In genomic region chr9:98707158-98708102, GRCh38 we compare ENCODE assay signal across 8 cellular contexts. TPM values are rescaled to one million over a fixed set of nuclear protein-coding genes. Genes with fewer than 3 reads are reported as not detected.
A peak's percentile ranks its signal among the peaks of the same experiment; 100 is the strongest.
DNase-seq lines count a peak whose midpoint lies in the region; ATAC-seq and TF ChIP-seq lines count a peak whose summit lies in the region.

No MANE protein-coding gene starts in this region.

- peak overlapping the region in 1 of 3 donors; percentile 17 for H3K4me3 ChIP-seq in breast epithelium
- no peak overlapping the region for H3K4me3 ChIP-seq in adrenal gland
- H3K4me3 ChIP-seq in smooth muscle cell = peak overlapping the region; percentile 33

- peak; percentile 30 for DNase-seq in MCF 10A (ENCODE audit: unreplicated experiment)
- no peak for DNase-seq in breast epithelium (ENCODE audit: low spot score in 2 of 2)
- DNase-seq in NCI-H1105 treated with DMSO at 0.1 percent for 48 hours (lab: John Stamatoyannopoulos, UW) = peak; percentile 76
- DNase-seq in adrenal gland = peak; percentile 33 to 68 (median 45)
- peak; percentile 18 to 27 for DNase-seq in hippocampal formation (lab: John Stamatoyannopoulos, UW)
- no peak for DNase-seq in smooth muscle cell (lab: John Stamatoyannopoulos, UW; ENCODE audit: unreplicated experiment)
- DNase-seq in activated gamma-delta T cell treated with Interleukin-2 at 50 U/mL for 16 hours = no peak

- CTCF ChIA-PET in MCF 10A (lab: Yijun Ruan, JAX) = interaction anchor here (0.7 to 1.1 kb wide), 2 partner anchors 19 to 652 kb away, joined by 3 to 4 read pairs; no protein-coding TSS in a partner anchor

- no peaks in the 10 kb centered on the region for H3K36me3 ChIP-seq in breast epithelium
- H3K36me3 ChIP-seq in adrenal gland (replicated peaks in 1 of 2) = no peaks in the 10 kb centered on the region
- H3K36me3 ChIP-seq in smooth muscle cell (ENCODE audit: low read depth) = no peaks in the 10 kb centered on the region

- TF ChIP-seq POLR2A in breast epithelium (IDR thresholded peaks at IDR 0.05) (no peak), adrenal gland (IDR thresholded peaks at IDR 0.05) (no peak)

- no peak overlapping the region for H3K4me3 Mint-ChIP-seq in MCF 10A (ENCODE audit: unreplicated experiment)

- H3K27me3 Mint-ChIP-seq in MCF 10A (ENCODE audit: insufficient read depth, unreplicated experiment) = peaks cover 55% of the 10 kb centered on the region

- WGBS in adrenal gland, 4 donors = 1 to 6% (median 3%) methylated on average over 22 to 79 of the region's 79 CpGs
- 6% methylated on average over 78 of the region's 79 CpGs for WGBS in smooth muscle cell (ENCODE audit: low lambda C conversion rate)

- no peaks in the 10 kb centered on the region for H3K9me3 Mint-ChIP-seq in MCF 10A (ENCODE audit: unreplicated experiment)

- H3K27ac ChIP-seq in breast epithelium (no peak overlapping the region), adrenal gland (no peak overlapping the region), smooth muscle cell (ENCODE audit: low read depth) (no peak overlapping the region)

- no peak overlapping the region for H3K27ac Mint-ChIP-seq in MCF 10A (ENCODE audit: low read depth, unreplicated experiment)

- peaks cover 6 to 7% of the 10 kb centered on the region in 2 donors for H3K4me1 ChIP-seq in breast epithelium
- H3K4me1 ChIP-seq in adrenal gland (replicated peaks in 1 of 2) = no peaks in the 10 kb centered on the region
- H3K4me1 ChIP-seq in smooth muscle cell (ENCODE audit: low read depth) = no peaks in the 10 kb centered on the region

- ATAC-seq in HG03159 (IDR thresholded peaks at IDR 0.05; ENCODE audit: unreplicated experiment) = no peak

- BruUV-seq in MCF 10A (replicated peaks; lab: Mats Ljungman, UMichigan) = no TSS peak

- no peaks in the 10 kb centered on the region for H4K20me1 ChIP-seq in smooth muscle cell (ENCODE audit: low read depth)

- no peaks in the 10 kb centered on the region for H3F3A ChIP-seq in smooth muscle cell (ENCODE audit: low read depth)

- H3K9me3 ChIP-seq in breast epithelium = no peaks in the 10 kb centered on the region
- no peaks in the 10 kb centered on the region for H3K9me3 ChIP-seq in adrenal gland (replicated peaks in 1 of 3)
- H3K9me3 ChIP-seq in smooth muscle cell (replicated peaks; ENCODE audit: low read depth) = no peaks in the 10 kb centered on the region

- no peak overlapping the region for H2AFZ ChIP-seq in smooth muscle cell (ENCODE audit: low read depth)

- POLR2A ChIA-PET in MCF 10A (lab: Yijun Ruan, JAX) = no interaction called here

- peak; percentile 27 for TF ChIP-seq CTCF in MCF 10A (IDR thresholded peaks at IDR 0.05; ENCODE audit: unreplicated experiment)
- TF ChIP-seq CTCF in breast epithelium (IDR thresholded peaks at IDR 0.05) = no peak
- peak; percentile 13 to 51 (median 28) for TF ChIP-seq CTCF in adrenal gland (IDR thresholded peaks at IDR 0.05)
- TF ChIP-seq CTCF in smooth muscle cell (IDR thresholded peaks at IDR 0.05; ENCODE audit: borderline replicate concordance, insufficient read depth, poor library complexity, severe bottlenecking) = peak; percentile 46

- H3K9ac ChIP-seq in smooth muscle cell (ENCODE audit: low read depth) = no peak overlapping the region

- H3K36me3 Mint-ChIP-seq in MCF 10A (ENCODE audit: insufficient read depth, unreplicated experiment) = no peaks in the 10 kb centered on the region

- H3K4me2 ChIP-seq in smooth muscle cell = peak overlapping the region; percentile 75

- intact Hi-C loops in MCF 10A (cut with micrococcal nuclease) = loop anchor here (1.0 kb wide), 1 partner anchor 392 kb away; no protein-coding TSS in a partner anchor
- intact Hi-C loops in breast epithelium (cut with DNase I; ENCODE audit: low total_unique reads) = no loop called here
- intact Hi-C loops in adrenal gland (cut with DNase I) = no loop called here

- no peaks in the 10 kb centered on the region for H3K79me2 ChIP-seq in smooth muscle cell (ENCODE audit: low read depth)

- H3K4me1 Mint-ChIP-seq in MCF 10A (ENCODE audit: insufficient read depth, unreplicated experiment) = no peaks in the 10 kb centered on the region

- H3K27me3 ChIP-seq in breast epithelium (peaks cover 3 to 72% of the 10 kb centered on the region in 2 donors), adrenal gland (peaks cover 27% of the 10 kb centered on the region), smooth muscle cell (ENCODE audit: low read depth) (peaks cover 95% of the 10 kb centered on the region)

RNA-seq across cellular contexts. Expression of gene GABBR2, which starts 1.3 kb away (rescaled TPM):
- total RNA-seq in MCF 10A (2022) = not detected in 2 replicates
- not detected for total RNA-seq in breast epithelium
- 1 to 10 TPM in 7 of 8 donors, under 1 TPM in 1; 0.70 to 9.0 (median 5.0) TPM for total RNA-seq in adrenal gland
- 1 to 10 TPM; 1.0 to 5.1 (median 1.4) TPM for polyA plus RNA-seq in adrenal gland
- total RNA-seq in smooth muscle cell = not detected in 2 replicates
- 0.25 TPM in 1 of 2 replicates, not detected in the other for polyA plus RNA-seq in smooth muscle cell

Comparison
In these comparisons a context has a peak if more than half of its experiments do, and no peak if none do; other contexts are left out.
1. DNase-seq: peak in MCF 10A (single experiment), NCI-H1105 treated with DMSO at 0.1 percent for 48 hours (single experiment), adrenal gland (7 of 7) and hippocampal formation (2 of 2); none in breast epithelium (0 of 2), smooth muscle cell (single experiment) and activated gamma-delta T cell treated with Interleukin-2 at 50 U/mL for 16 hours (single experiment).
2. CTCF ChIP-seq: peak in MCF 10A (single experiment), adrenal gland (6 of 6) and smooth muscle cell (single experiment); none in breast epithelium (0 of 3).